ENCODE assay signal across 15 cellular contexts in the genomic region with DNA sequence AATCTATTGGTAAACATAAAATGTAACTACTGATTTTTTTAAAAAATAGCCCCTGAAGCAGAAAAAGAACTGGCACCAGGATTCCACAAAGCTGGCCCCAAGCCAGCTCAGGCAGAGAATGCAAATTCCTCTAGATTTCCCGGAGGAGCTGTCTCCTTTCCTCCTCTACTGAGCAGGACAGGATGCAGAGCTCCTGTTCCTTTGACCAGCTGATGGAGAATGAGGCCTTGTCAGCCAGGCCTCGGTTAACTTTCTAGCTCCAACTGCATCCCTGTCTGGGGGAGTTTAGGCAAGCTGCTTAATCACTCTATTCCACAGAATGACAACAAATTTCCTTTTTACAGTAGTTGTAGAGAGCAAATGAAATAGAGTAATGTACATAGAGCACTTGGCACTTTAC.
A peak's percentile ranks its signal among the peaks of the same experiment; 100 is the strongest.
DNase-seq lines count a peak whose midpoint lies in the region; ATAC-seq, FAIRE-seq and TF ChIP-seq lines count a peak whose summit lies in the region.
"Had no signal": no experiment of that assay in that cellular context is flagged by ENCODE, and none has a peak within 500 bp of the region (broad histone marks: within the 10 kb centered on the region; RNA-seq: fewer than 3 reads in every experiment).

No MANE protein-coding gene starts in this region.

- 0 out of 2 replicates have a peak, but pooled peaks cover 4% of the 10 kb centered on the region for H4K20me1 ChIP-seq in HepG2 (ENCODE audit: insufficient read depth, low read length)

- TF ChIP-seq EP300 in HepG2 (IDR thresholded peaks at IDR 0.05; ENCODE audit: low read depth in 2 of 2, low read length in 2 of 2), result no peak
- TF ChIP-seq EP300 in HepG2 (CRISPR knock-in tag; IDR thresholded peaks at IDR 0.05; ENCODE audit: borderline replicate concordance), result no peak

- in situ Hi-C loops in HepG2 (cut with HindIII; ENCODE audit: extremely low pct_ligation_motif_present, low pct_unique_long_range_greater_than_20kb), result no loop called here

- no peak overlapping the region for H3K9ac ChIP-seq in HepG2 (ENCODE audit: insufficient read depth, low read depth, low read length)
- H3K9ac ChIP-seq: BLaER1 treated with 17β-estradiol and CSF1 and Interleukin-3, amounts not matched to agents 10 nM and 100 nM had no signal

- TF ChIP-seq RAD21 in HepG2 (CRISPR knock-in tag; IDR thresholded peaks at IDR 0.05), result no peak

- H2AFZ ChIP-seq in HepG2 (ENCODE audit: low read length), result no peak overlapping the region

- POLR2A ChIA-PET in HepG2 (lab: Yijun Ruan, JAX), result no interaction called here

- no peak for DNase-seq in right lobe of liver
- no peak for DNase-seq in HepG2 (ENCODE audit: low spot score)
- DNase-seq in adrenal gland, result peak in 6 of 7 donors; percentile 15 to 62 (median 36)
- DNase-seq in iPS-NIHi11 (ENCODE audit: low spot score), result peak; percentile 34
- peak in 1 of 2 donors; percentile 28 for DNase-seq in uterus
- DNase-seq in lower leg skin (ENCODE audit: low spot score in 2 of 2), result no peak
- DNase-seq in ecto neural progenitor cell (ENCODE audit: low spot score), result no peak
- DNase-seq: activated CD4-positive, alpha-beta T cell treated with anti-CD3 and anti-CD28 coated beads for 1 hour; activated T-cell treated with anti-CD3 and anti-CD28 coated beads, Interleukin-2, amount 50 U/mL, for 24 hours; brain microvascular endothelial cell; SIG-M5 had no signal

- H3K4me2 ChIP-seq in HepG2 (ENCODE audit: low read depth, low read length), result no peak overlapping the region
- H3K4me2 ChIP-seq: BLaER1 treated with 17β-estradiol and CSF1 and Interleukin-3, amounts not matched to agents 10 nM and 100 nM had no signal

- no TSS peak for BruUV-seq in HepG2 (replicated peaks; lab: Mats Ljungman, UMichigan)

- H3K27me3 ChIP-seq in right lobe of liver (no peaks in the 10 kb centered on the region), HepG2 (ENCODE audit: control insufficient read depth in 1 of 2, insufficient read depth in 2 of 2, low read length in 2 of 2) (no peaks in the 10 kb centered on the region), adrenal gland (no peaks in the 10 kb centered on the region), uterus (no peaks in the 10 kb centered on the region)
- H3K27me3 ChIP-seq: BLaER1 treated with 17β-estradiol and CSF1 and Interleukin-3, amounts not matched to agents 10 nM and 100 nM; brain microvascular endothelial cell had no signal

- H3K36me3 ChIP-seq in right lobe of liver (no peaks in the 10 kb centered on the region), HepG2 (replicated peaks in 1 of 2; ENCODE audit: control insufficient read depth in 1 of 2, insufficient read depth in 2 of 2, low read length in 2 of 2) (no peaks in the 10 kb centered on the region), adrenal gland (replicated peaks in 1 of 2) (no peaks in the 10 kb centered on the region), uterus (no peaks in the 10 kb centered on the region)
- H3K36me3 ChIP-seq: brain microvascular endothelial cell had no signal

- no peak overlapping the region for H3K4me3 ChIP-seq in right lobe of liver
- H3K4me3 ChIP-seq in HepG2 (replicated peaks in 1 of 3; ENCODE audit: insufficient read depth in 1 of 3, low read depth in 2 of 3, low read length in 3 of 3), result no peak overlapping the region
- H3K4me3 ChIP-seq in adrenal gland, result no peak overlapping the region
- H3K4me3 ChIP-seq in uterus, result no peak overlapping the region
- no peak overlapping the region for H3K4me3 ChIP-seq in lower leg skin (ENCODE audit: low read depth, poor library complexity, severe bottlenecking)
- H3K4me3 ChIP-seq: BLaER1 treated with 17β-estradiol and CSF1 and Interleukin-3, amounts not matched to agents 10 nM and 100 nM had no signal

- no peaks in the 10 kb centered on the region for H3K9me3 ChIP-seq in right lobe of liver
- H3K9me3 ChIP-seq in HepG2 (ENCODE audit: low read length), result no peaks in the 10 kb centered on the region
- no peaks in the 10 kb centered on the region for H3K9me3 ChIP-seq in adrenal gland (replicated peaks in 1 of 3)
- no peaks in the 10 kb centered on the region for H3K9me3 ChIP-seq in uterus
- H3K9me3 ChIP-seq: BLaER1 treated with 17β-estradiol and CSF1 and Interleukin-3, amounts not matched to agents 10 nM and 100 nM had no signal

- H3K27ac ChIP-seq in right lobe of liver (no peak overlapping the region), HepG2 (ENCODE audit: extremely low read length, insufficient read depth, low read length) (no peak overlapping the region), adrenal gland (peak overlapping the region in 1 of 5 donors; percentile 21), uterus (peak overlapping the region; percentile 7 to 29)
- H3K27ac ChIP-seq: BLaER1 treated with 17β-estradiol and CSF1 and Interleukin-3, amounts not matched to agents 10 nM and 100 nM; brain microvascular endothelial cell had no signal

- no peaks in the 10 kb centered on the region for H3K79me2 ChIP-seq in HepG2 (ENCODE audit: insufficient read depth, low read length)

- TF ChIP-seq CTCF in right lobe of liver (IDR thresholded peaks at IDR 0.05) (no peak), HepG2 (CRISPR knock-in tag; IDR thresholded peaks at IDR 0.05) (no peak), adrenal gland (IDR thresholded peaks at IDR 0.05) (no peak), uterus (IDR thresholded peaks at IDR 0.05) (no peak), lower leg skin (IDR thresholded peaks at IDR 0.05) (no peak)

- TF ChIP-seq POLR2A in right lobe of liver (IDR thresholded peaks at IDR 0.05) (no peak), HepG2 (IDR thresholded peaks at IDR 0.05; ENCODE audit: insufficient read depth in 1 of 2, low read depth in 2 of 2, low read length in 2 of 2) (no peak), adrenal gland (IDR thresholded peaks at IDR 0.05) (no peak), uterus (IDR thresholded peaks at IDR 0.05) (no peak), lower leg skin (IDR thresholded peaks at IDR 0.05) (no peak)

- WGBS in right lobe of liver (ENCODE audit: insufficient coverage, low coverage, low lambda C conversion rate, missing lambda C conversion rate), result 25% methylated on average over 1 of the region's 2 CpGs
- WGBS in HepG2 (ENCODE audit: low lambda C conversion rate), result 92% methylated on average over 2 of the region's 2 CpGs
- 29 to 49% (median 35%) methylated on average over 2 of the region's 2 CpGs for WGBS in adrenal gland, 4 donors
- WGBS in lower leg skin, 2 donors, result 29 to 42% methylated on average over 2 of the region's 2 CpGs

- no peak for FAIRE-seq in HepG2 (lab: Jason Lieb, UNC)
- FAIRE-seq: islet of Langerhans had no signal

- ATAC-seq in right lobe of liver (peak in 3 of 4 donors; percentile 17 to 57 (median 49)), HepG2 (no peak), HG03139 (IDR thresholded peaks at IDR 0.05; ENCODE audit: unreplicated experiment) (no peak)
- ATAC-seq: stimulated activated effector memory CD8-positive, alpha-beta T cell treated with anti-CD3 and anti-CD28 coated beads, Interleukin-12 subunit alpha, Interleukin-12 subunit beta, amount 100 ng/mL, for 72 hours had no signal

- H3K4me1 ChIP-seq in right lobe of liver, result peaks cover 0 to 2% (median 0%) of the 10 kb centered on the region in 4 donors
- H3K4me1 ChIP-seq in HepG2 (ENCODE audit: insufficient read depth, low read length), result peaks cover 21% of the 10 kb centered on the region
- H3K4me1 ChIP-seq in adrenal gland (replicated peaks in 1 of 2), result peaks cover 0 to 14% of the 10 kb centered on the region in 2 donors
- H3K4me1 ChIP-seq in uterus, result peaks cover 0 to 11% of the 10 kb centered on the region in 2 donors

- CTCF ChIA-PET in HepG2 (lab: Yijun Ruan, JAX; ENCODE audit: low intra/inter-chr PET ratio, low total read pairs), result no interaction called here

- intact Hi-C loops in right lobe of liver (cut with DNase I), result no loop called here
- intact Hi-C loops in HepG2 (cut with micrococcal nuclease; ENCODE audit: unreplicated experiment), result no loop called here
- intact Hi-C loops in adrenal gland (cut with DNase I), result no loop called here
- intact Hi-C loops in uterus (cut with DNase I; ENCODE audit: low total_unique reads), result no loop called here
- intact Hi-C loops in lower leg skin (cut with DNase I; ENCODE audit: low total_unique reads), result no loop called here

TF ChIP-seq in HepG2, 621 proteins besides CTCF, POLR2A, EP300 and RAD21:
- no peak for TF ChIP-seq JARID2 (CRISPR knock-in tag; IDR thresholded peaks at IDR 0.05; ENCODE audit: insufficient replicate concordance)
- no peak for TF ChIP-seq SP2 (CRISPR knock-in tag; IDR thresholded peaks at IDR 0.05)
- TF ChIP-seq TBL1XR1 (IDR thresholded peaks at IDR 0.05; ENCODE audit: borderline replicate concordance, low read length, partially characterized antibody), result no peak
- TF ChIP-seq, protein P1, sequence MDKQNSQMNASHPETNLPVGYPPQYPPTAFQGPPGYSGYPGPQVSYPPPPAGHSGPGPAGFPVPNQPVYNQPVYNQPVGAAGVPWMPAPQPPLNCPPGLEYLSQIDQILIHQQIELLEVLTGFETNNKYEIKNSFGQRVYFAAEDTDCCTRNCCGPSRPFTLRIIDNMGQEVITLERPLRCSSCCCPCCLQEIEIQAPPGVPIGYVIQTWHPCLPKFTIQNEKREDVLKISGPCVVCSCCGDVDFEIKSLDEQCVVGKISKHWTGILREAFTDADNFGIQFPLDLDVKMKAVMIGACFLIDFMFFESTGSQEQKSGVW (CRISPR knock-in tag; IDR thresholded peaks at IDR 0.05; ENCODE audit: borderline replicate concordance), result no peak
- TF ChIP-seq, protein P2, sequence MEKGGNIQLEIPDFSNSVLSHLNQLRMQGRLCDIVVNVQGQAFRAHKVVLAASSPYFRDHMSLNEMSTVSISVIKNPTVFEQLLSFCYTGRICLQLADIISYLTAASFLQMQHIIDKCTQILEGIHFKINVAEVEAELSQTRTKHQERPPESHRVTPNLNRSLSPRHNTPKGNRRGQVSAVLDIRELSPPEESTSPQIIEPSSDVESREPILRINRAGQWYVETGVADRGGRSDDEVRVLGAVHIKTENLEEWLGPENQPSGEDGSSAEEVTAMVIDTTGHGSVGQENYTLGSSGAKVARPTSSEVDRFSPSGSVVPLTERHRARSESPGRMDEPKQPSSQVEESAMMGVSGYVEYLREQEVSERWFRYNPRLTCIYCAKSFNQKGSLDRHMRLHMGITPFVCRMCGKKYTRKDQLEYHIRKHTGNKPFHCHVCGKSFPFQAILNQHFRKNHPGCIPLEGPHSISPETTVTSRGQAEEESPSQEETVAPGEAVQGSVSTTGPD (CRISPR knock-in tag; IDR thresholded peaks at IDR 0.05), result no peak

Comparison
In these comparisons a context has a peak if more than half of its experiments do, and no peak if none do; other contexts are left out.
1. ATAC-seq: peak in right lobe of liver (3 of 4); none in HepG2 (single experiment) and HG03139 (single experiment).
2. DNase-seq: peak in adrenal gland (6 of 7) and iPS-NIHi11 (single experiment); none in right lobe of liver (0 of 3), HepG2 (single experiment), lower leg skin (0 of 2) and ecto neural progenitor cell (single experiment).
3. H3K27ac ChIP-seq: peak in uterus (2 of 2); none in right lobe of liver (0 of 3) and HepG2 (single experiment).